ENCODE assay signal across 26 cellular contexts in genomic region chr1:161943713-161944112, GRCh38.
A peak's percentile ranks its signal among the peaks of the same experiment; 100 is the strongest.
DNase-seq lines count a peak whose midpoint lies in the region; ATAC-seq, FAIRE-seq and TF ChIP-seq lines count a peak whose summit lies in the region.
"Had no signal": no experiment of that assay in that cellular context is flagged by ENCODE, and none has a peak within 500 bp of the region (broad histone marks: within the 10 kb centered on the region; RNA-seq: fewer than 3 reads in every experiment).

No MANE protein-coding gene starts in this region.

- in situ Hi-C loops in K562 (cut with MboI) = no loop called here

- H3K4me1 ChIP-seq in K562 (replicated peaks in 1 of 2; ENCODE audit: control insufficient read depth in 2 of 2, insufficient read depth in 2 of 2, low read length in 2 of 2) (peaks cover 0 to 41% of the 10 kb centered on the region in 2 experiments; a peak in 2 of 5 replicates), small intestine (ENCODE audit: control insufficient read depth in 2 of 2, insufficient read depth in 1 of 2, low read depth in 1 of 2, low read length in 1 of 2) (no peaks in the 10 kb centered on the region)
- H3K4me1 ChIP-seq: Peyer's patch had no signal

- DNase-seq in DMS 273 (lab: John Stamatoyannopoulos, UW; ENCODE audit: unreplicated experiment) = peak; percentile 15
- DNase-seq in DMS 273 treated with DMSO at 0.1 percent for 48 hours (lab: John Stamatoyannopoulos, UW) = no peak
- DNase-seq in NCI-H2171 treated with DMSO at 0.1 percent for 48 hours (lab: John Stamatoyannopoulos, UW) = peak; percentile 50
- DNase-seq in NCI-H2171 (lab: John Stamatoyannopoulos, UW) = no peak
- DNase-seq in K562 (ENCODE audit: extremely low read depth in 1 of 4, low spot score in 3 of 4) = no peak
- DNase-seq in small intestine = peak; percentile 35
- DNase-seq in GM19240 (ENCODE audit: insufficient read length, low spot score) = no peak
- no peak for DNase-seq in NCI-H446 (lab: John Stamatoyannopoulos, UW)
- DNase-seq: CD8-positive, alpha-beta T cell; DMS79; EL; GDM1; GOT3; HCEC 1CT; KG1; MG63; NCI-H1417; NCI-H1930; NCI-H226; NCI-H524 treated with DMSO at 0.1 percent for 48 hours; Peyer's patch; SHP77 treated with DMSO at 0.1 percent for 48 hours; T-helper 1 cell had no signal

- TF ChIP-seq CTCF in K562 (IDR thresholded peaks at IDR 0.05 in 2 of 3, conservative IDR thresholded peaks at IDR 0.05 in 1 of 3; ENCODE audit: insufficient read depth in 2 of 3, low read depth in 1 of 3, low read length in 3 of 3) = no peak

- H3K9me1 ChIP-seq in K562 (ENCODE audit: control insufficient read depth, insufficient read depth, low read length) = no peaks in the 10 kb centered on the region

- H3K4me3 ChIP-seq in K562 = no peak overlapping the region
- no peak overlapping the region for H3K4me3 ChIP-seq in small intestine (ENCODE audit: low read depth in 1 of 2, low read length in 2 of 2)
- H3K4me3 ChIP-seq: GM12878, MG63, Peyer's patch had no signal

- WGBS in K562 (ENCODE audit: insufficient coverage, low coverage, missing lambda C conversion rate) = 68% methylated on average over 2 of the region's 2 CpGs
- 88 to 96% (median 88%) methylated on average over 2 of the region's 2 CpGs for WGBS in small intestine, 3 donors

- no peaks in the 10 kb centered on the region for H3K27me3 ChIP-seq in K562 (ENCODE audit: control insufficient read depth in 2 of 2, insufficient read depth in 2 of 2, low read length in 2 of 2)
- no peaks in the 10 kb centered on the region for H3K27me3 ChIP-seq in small intestine (ENCODE audit: control insufficient read depth in 2 of 2, insufficient read depth in 2 of 2, low read length in 2 of 2)
- H3K27me3 ChIP-seq: MG63, Peyer's patch had no signal

- no peak for FAIRE-seq in K562 (lab: Jason Lieb, UNC)
- FAIRE-seq in small intestine (lab: Jason Lieb, UNC) = no peak
- FAIRE-seq: GM12878 had no signal

- no peak overlapping the region for H3K9ac ChIP-seq in K562 (ENCODE audit: insufficient read depth in 1 of 2, low read depth in 2 of 2, low read length in 2 of 2)

- BruUV-seq in K562 (replicated peaks; lab: Mats Ljungman, UMichigan) = no TSS peak

- CTCF ChIA-PET in K562 (lab: Yijun Ruan, JAX; ENCODE audit: low intra/inter-chr PET ratio) = no interaction called here

- H3K9me3 ChIP-seq in K562 (replicated peaks; ENCODE audit: control insufficient read depth, insufficient read depth, low read depth, low read length) (no peaks in the 10 kb centered on the region), small intestine (ENCODE audit: control insufficient read depth, low read depth) (no peaks in the 10 kb centered on the region)
- H3K9me3 ChIP-seq: MG63, Peyer's patch had no signal

- TF ChIP-seq RAD21 in K562 (CRISPR knock-in tag; conservative IDR thresholded peaks at IDR 0.05 in 1 of 2, IDR thresholded peaks at IDR 0.05 in 1 of 2) = no peak

- peak overlapping the region; percentile 4; the same call in 1 of the 2 replicates for H3K4me2 ChIP-seq in K562 (ENCODE audit: insufficient read depth, low read length)

- H3K27ac ChIP-seq in K562 (ENCODE audit: extremely low read depth, low read depth, low read length) (no peak overlapping the region), small intestine (ENCODE audit: low read depth in 1 of 2, low read length in 1 of 2) (no peak overlapping the region)
- H3K27ac ChIP-seq: 22Rv1, C4-2B, Peyer's patch had no signal

- H3K79me2 ChIP-seq in K562 (ENCODE audit: control insufficient read depth, insufficient read depth, low read length) = no peaks in the 10 kb centered on the region

- no peak for ATAC-seq in K562
- ATAC-seq: CD8-positive, alpha-beta T cell; GM12878 had no signal

- intact Hi-C loops in K562 (cut with micrococcal nuclease) = no loop called here

- H2AFZ ChIP-seq in K562 (ENCODE audit: low read depth, low read length) = no peak overlapping the region

- H3K36me3 ChIP-seq in K562 (ENCODE audit: control insufficient read depth, insufficient read depth, low read length) = peaks cover 12% of the 10 kb centered on the region; the same call in 2 of the 3 replicates
- no peaks in the 10 kb centered on the region for H3K36me3 ChIP-seq in small intestine (ENCODE audit: control insufficient read depth in 2 of 2, insufficient read depth in 2 of 2, low read length in 2 of 2)
- H3K36me3 ChIP-seq: MG63, Peyer's patch had no signal

- no peak for TF ChIP-seq EP300 in K562 (IDR thresholded peaks at IDR 0.05; ENCODE audit: low read length)

- no peak for TF ChIP-seq POLR2A in K562 (conservative IDR thresholded peaks at IDR 0.05)

- H4K20me1 ChIP-seq in K562 (replicated peaks; ENCODE audit: control insufficient read depth, insufficient read depth, low read length) = no peaks in the 10 kb centered on the region

- POLR2A ChIA-PET in K562 (lab: Yijun Ruan, JAX) = interaction anchor here (1.3 to 1.7 kb wide), 2 partner anchors 9 kb away, joined by 5 to 7 read pairs; no protein-coding TSS in a partner anchor

TF ChIP-seq in K562, 482 proteins besides CTCF, POLR2A, EP300 and RAD21:
- TF ChIP-seq MYNN (IDR thresholded peaks at IDR 0.05) (no peak), MYNN (CRISPR knock-in tag; IDR thresholded peaks at IDR 0.05) (no peak), STAT5B (CRISPR knock-in tag; IDR thresholded peaks at IDR 0.05) (no peak), ZNF280B (CRISPR knock-in tag; IDR thresholded peaks at IDR 0.05) (no peak), ZNF384 (IDR thresholded peaks at IDR 0.05; ENCODE audit: low read depth, low read length) (no peak), CBFA2T3 (IDR thresholded peaks at IDR 0.05) (peak; percentile 18; the same call in 1 of the 2 replicates)
TF ChIP-seq in K562: peak in this region for 1.

Comparison
In these comparisons a context has a peak if more than half of its experiments do, and no peak if none do; other contexts are left out.
1. DNase-seq: peak in DMS 273 (single experiment), NCI-H2171 treated with DMSO at 0.1 percent for 48 hours (single experiment) and small intestine (single experiment); none in DMS 273 treated with DMSO at 0.1 percent for 48 hours (single experiment), NCI-H2171 (single experiment), K562 (0 of 4), GM19240 (single experiment) and NCI-H446 (0 of 2).